18 cellular contexts compared by ENCODE assay signal in the genomic region with DNA sequence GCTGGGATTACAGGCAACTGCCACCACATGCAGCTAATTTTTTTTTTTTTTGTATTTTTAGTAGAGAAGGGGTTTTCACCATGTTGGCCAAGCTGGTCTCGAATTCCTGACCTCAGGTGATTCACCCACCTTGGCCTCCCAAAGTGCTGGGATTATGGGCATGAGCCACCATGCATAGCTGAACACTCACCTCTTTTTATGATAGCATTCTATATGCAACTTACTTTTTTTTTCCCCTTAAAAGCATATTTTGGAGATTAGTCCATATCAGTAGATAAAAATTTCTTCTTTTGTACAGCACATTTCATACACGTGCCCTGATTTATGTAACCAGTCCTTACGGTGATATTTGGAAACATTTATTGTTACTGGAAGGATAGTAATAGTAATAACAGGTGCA. TPM values are rescaled to one million over a fixed set of nuclear protein-coding genes. Genes with fewer than 3 reads are reported as not detected.
DNase-seq lines count a peak whose midpoint lies in the region; ATAC-seq and TF ChIP-seq lines count a peak whose summit lies in the region.
"Had no signal": no experiment of that assay in that cellular context is flagged by ENCODE, and none has a peak within 500 bp of the region (broad histone marks: within the 10 kb centered on the region; RNA-seq: fewer than 3 reads in every experiment).

No MANE protein-coding gene starts in this region.

- TF ChIP-seq CTCF in PC-3 (conservative IDR thresholded peaks at IDR 0.05; ENCODE audit: low read depth, low read length) (no peak), chondrocyte (IDR thresholded peaks at IDR 0.05) (no peak)

- no peak overlapping the region for H3K23ac ChIP-seq in mesenchymal stem cell (ENCODE audit: low read length in 2 of 2)

- no peak overlapping the region for H2BK15ac ChIP-seq in mesenchymal stem cell (ENCODE audit: low read depth, poor library complexity, severe bottlenecking)

- POLR2A ChIA-PET in PC-3 (lab: Charles Lee; ENCODE audit: unreplicated experiment): no interaction called here

- H2AK5ac ChIP-seq in mesenchymal stem cell (ENCODE audit: low read length, severe bottlenecking): no peak overlapping the region

- CTCF ChIA-PET in PC-3 (lab: Charles Lee): no interaction called here

- 100% methylated on average over 3 of the region's 3 CpGs for WGBS in mesenchymal stem cell

- H3K4me1 ChIP-seq in PC-3 (ENCODE audit: insufficient read depth, low read length): peaks cover 22% of the 10 kb centered on the region
- peaks cover 11% of the 10 kb centered on the region for H3K4me1 ChIP-seq in mesenchymal stem cell (ENCODE audit: control insufficient read depth, insufficient read depth, low read depth, low read length)
- H3K4me1 ChIP-seq: Caco-2 had no signal

- intact Hi-C loops in PC-3 (cut with micrococcal nuclease): no loop called here

- H4K20me1 ChIP-seq in PC-3 (ENCODE audit: low read length): no peaks in the 10 kb centered on the region

- no peak overlapping the region for H3K9ac ChIP-seq in PC-3 (ENCODE audit: low read length)
- no peak overlapping the region for H3K9ac ChIP-seq in mesenchymal stem cell (ENCODE audit: low read length)
- H3K9ac ChIP-seq: BLaER1 treated with 17β-estradiol and CSF1 and Interleukin-3, amounts not matched to agents 10 nM and 100 nM had no signal

- peaks cover 29% of the 10 kb centered on the region for H3K36me3 Mint-ChIP-seq in chondrocyte (ENCODE audit: low read depth)

- no peaks in the 10 kb centered on the region for H3K9me2 ChIP-seq in PC-3 (replicated peaks; ENCODE audit: low read length)

- no peak overlapping the region for H3K4ac ChIP-seq in mesenchymal stem cell (ENCODE audit: low read depth in 1 of 2, low read length in 2 of 2)

- no peak overlapping the region for H3K4me2 ChIP-seq in PC-3 (ENCODE audit: low read length)
- no peak overlapping the region for H3K4me2 ChIP-seq in mesenchymal stem cell (ENCODE audit: low read length, poor library complexity, severe bottlenecking)
- H3K4me2 ChIP-seq: A549; BLaER1 treated with 17β-estradiol and CSF1 and Interleukin-3, amounts not matched to agents 10 nM and 100 nM had no signal

- no peaks in the 10 kb centered on the region for H3K27me3 Mint-ChIP-seq in chondrocyte (ENCODE audit: low read depth)
- H3K27me3 Mint-ChIP-seq: B cell; CD4-positive, alpha-beta T cell had no signal

- no TSS peak for BruUV-seq in PC-3 (replicated peaks; lab: Mats Ljungman, UMichigan)

- no peak overlapping the region for H3K4me3 Mint-ChIP-seq in chondrocyte (ENCODE audit: unreplicated experiment)
- H3K4me3 Mint-ChIP-seq: B cell; CD4-positive, alpha-beta T cell; CD8-positive, alpha-beta T cell had no signal

- H4K91ac ChIP-seq in mesenchymal stem cell (ENCODE audit: low read length): no peak overlapping the region

- H2AFZ ChIP-seq in PC-3 (ENCODE audit: low read length): no peak overlapping the region
- no peak overlapping the region for H2AFZ ChIP-seq in mesenchymal stem cell (ENCODE audit: low read depth, low read length)

- H2BK120ac ChIP-seq in mesenchymal stem cell (ENCODE audit: low read depth, low read length): no peak overlapping the region

- no peaks in the 10 kb centered on the region for H3K9me3 Mint-ChIP-seq in chondrocyte (ENCODE audit: low read depth)
- H3K9me3 Mint-ChIP-seq: CD4-positive, alpha-beta T cell; CD8-positive, alpha-beta T cell had no signal

- H3K18ac ChIP-seq in mesenchymal stem cell (ENCODE audit: low read depth in 1 of 2, low read length in 2 of 2): no peak overlapping the region

- H3K27me3 ChIP-seq in PC-3 (ENCODE audit: low read length) (no peaks in the 10 kb centered on the region), mesenchymal stem cell (ENCODE audit: control insufficient read depth in 1 of 2, insufficient read depth in 1 of 2, low read length in 2 of 2) (no peaks in the 10 kb centered on the region)
- H3K27me3 ChIP-seq: BLaER1 treated with 17β-estradiol and CSF1 and Interleukin-3, amounts not matched to agents 10 nM and 100 nM had no signal

- H3K4me1 Mint-ChIP-seq in chondrocyte (ENCODE audit: low read depth): peaks cover 51% of the 10 kb centered on the region

- H3K9me3 ChIP-seq in PC-3 (ENCODE audit: low read length) (no peaks in the 10 kb centered on the region), mesenchymal stem cell (ENCODE audit: control insufficient read depth, low read length) (no peaks in the 10 kb centered on the region)
- H3K9me3 ChIP-seq: A549; BLaER1 treated with 17β-estradiol and CSF1 and Interleukin-3, amounts not matched to agents 10 nM and 100 nM; Caco-2 had no signal

- peak overlapping the region; percentile 87 for H3K27ac Mint-ChIP-seq in chondrocyte (ENCODE audit: unreplicated experiment)
- H3K27ac Mint-ChIP-seq: B cell; CD4-positive, alpha-beta T cell; CD8-positive, alpha-beta T cell had no signal

- H3F3A ChIP-seq in PC-3 (ENCODE audit: low read length, unreplicated experiment): no peaks in the 10 kb centered on the region

- DNase-seq in PC-3 (peak; percentile 23), chondrocyte (ENCODE audit: low spot score) (no peak), mesenchymal stem cell (no peak), cerebellar cortex (ENCODE audit: low spot score) (no peak)
- DNase-seq: AML-193; Caco-2; Calu3; CD4-positive, alpha-beta T cell; CD8-positive, alpha-beta T cell; DMS79 treated with DMSO at 0.1 percent for 48 hours; GF-D8 had no signal

- H3K79me2 ChIP-seq in PC-3 (ENCODE audit: low read length): peaks cover 17% of the 10 kb centered on the region

- H3K27ac ChIP-seq in PC-3 (ENCODE audit: low read length) (no peak overlapping the region), mesenchymal stem cell (ENCODE audit: low read length, poor library complexity, severe bottlenecking) (peak overlapping the region; percentile 15)
- H3K27ac ChIP-seq: 22Rv1; A549; BLaER1 treated with 17β-estradiol and CSF1 and Interleukin-3, amounts not matched to agents 10 nM and 100 nM; C4-2B had no signal

- H2BK5ac ChIP-seq in mesenchymal stem cell (ENCODE audit: low read depth, low read length, poor library complexity, severe bottlenecking): no peak overlapping the region

- no peak overlapping the region for H4K8ac ChIP-seq in mesenchymal stem cell (ENCODE audit: low read length)

- H3K4me3 ChIP-seq in PC-3 (ENCODE audit: low read length) (no peak overlapping the region), mesenchymal stem cell (ENCODE audit: insufficient read depth in 1 of 2, low read depth in 1 of 2, low read length in 2 of 2) (no peak overlapping the region)
- H3K4me3 ChIP-seq: A549; BLaER1 treated with 17β-estradiol and CSF1 and Interleukin-3, amounts not matched to agents 10 nM and 100 nM had no signal

- H3K36me3 ChIP-seq in PC-3 (ENCODE audit: low read depth, low read length) (peaks cover 23% of the 10 kb centered on the region), mesenchymal stem cell (ENCODE audit: control insufficient read depth in 1 of 2, insufficient read depth in 2 of 2, low read depth in 1 of 2, low read length in 2 of 2) (peaks cover 46 to 75% of the 10 kb centered on the region in 2 experiments)

- H3K14ac ChIP-seq in mesenchymal stem cell (ENCODE audit: low read length in 2 of 2): no peak overlapping the region

- no peak for ATAC-seq in PC-3
- ATAC-seq in GM19023 (IDR thresholded peaks at IDR 0.05; ENCODE audit: unreplicated experiment): no peak
- ATAC-seq in GM19467 (IDR thresholded peaks at IDR 0.05; ENCODE audit: unreplicated experiment): no peak
- ATAC-seq: A549; CD8-positive, alpha-beta T cell had no signal

- H2BK12ac ChIP-seq in mesenchymal stem cell (ENCODE audit: low read length in 2 of 2): no peak overlapping the region

- peaks cover 32% of the 10 kb centered on the region for H3K79me1 ChIP-seq in mesenchymal stem cell (replicated peaks; ENCODE audit: low read length, poor library complexity, severe bottlenecking)

RNA-seq across cellular contexts. Expression of a gene that starts 14.6 kb away (rescaled TPM):
- total RNA-seq in PC-3 (2014; rRNA removed) (28.2 and 29.6 TPM in 2 replicates), chondrocyte (37.7 to 58.6 TPM (median 43.3 TPM) in 3 replicates)
- 14.9 TPM for polyA plus RNA-seq in mesenchymal stem cell (2013, experiment 1 of 2)
- polyA plus RNA-seq in mesenchymal stem cell (2013, experiment 2 of 2): 13.6 TPM

RNA-seq across cellular contexts. Expression of a gene that starts 19.6 kb away (rescaled TPM):
- 37.5 and 40.3 TPM in 2 replicates for total RNA-seq in PC-3 (2014; rRNA removed)
- 80.3 to 87.0 TPM (median 85.7 TPM) in 3 replicates for total RNA-seq in chondrocyte
- polyA plus RNA-seq in mesenchymal stem cell (2013, experiment 1 of 2): 34.6 TPM
- 31.7 TPM for polyA plus RNA-seq in mesenchymal stem cell (2013, experiment 2 of 2)

RNA-seq across cellular contexts. Expression of a gene that starts 35.4 kb away (rescaled TPM):
- total RNA-seq in PC-3 (2014; rRNA removed) (54.0 and 55.5 TPM in 2 replicates), chondrocyte (89.6 to 124 TPM (median 124 TPM) in 3 replicates)
- 22.3 TPM for polyA plus RNA-seq in mesenchymal stem cell (2013, experiment 1 of 2)
- polyA plus RNA-seq in mesenchymal stem cell (2013, experiment 2 of 2): 21.7 TPM

RNA-seq across cellular contexts. Expression of a gene that starts 38.6 kb away (rescaled TPM):
- total RNA-seq in PC-3 (2014; rRNA removed) (68.7 and 82.3 TPM in 2 replicates), chondrocyte (44.8 to 54.1 TPM (median 47.7 TPM) in 3 replicates)
- 43.9 TPM for polyA plus RNA-seq in mesenchymal stem cell (2013, experiment 1 of 2)
- polyA plus RNA-seq in mesenchymal stem cell (2013, experiment 2 of 2): 43.6 TPM
